12 cellular contexts compared by ENCODE assay signal in genomic region chrX:120150109-120150744, GRCh38. TPM values are rescaled to one million over a fixed set of nuclear protein-coding genes. Genes with fewer than 3 reads are reported as not detected.
A peak's percentile ranks its signal among the peaks of the same experiment; 100 is the strongest.
DNase-seq lines count a peak whose midpoint lies in the region; ATAC-seq, FAIRE-seq and TF ChIP-seq lines count a peak whose summit lies in the region.
"Not testable (repeated sequence)": the region's sequence is repeated elsewhere in the genome, so short reads cannot be mapped to it uniquely, and the experiment has no call there.
"Had no signal": no experiment of that assay in that cellular context is flagged by ENCODE, and none has a peak within 500 bp of the region (broad histone marks: within the 10 kb centered on the region; RNA-seq: fewer than 3 reads in every experiment).

No MANE protein-coding gene starts in this region.

- not testable (repeated sequence) for H3K27me3 Mint-ChIP-seq in GM23338 (ENCODE audit: insufficient read depth, low read depth, poor library complexity); activated CD8-positive, alpha-beta T cell treated with anti-CD3 and anti-CD28 coated beads, Interleukin-2, amount 10 ng/mL, durations not matched to agents 7 days and 5 days (ENCODE audit: low read depth); memory B cell

- not testable (repeated sequence) for H3K9me2 ChIP-seq in GM23338 (ENCODE audit: insufficient read depth)

- ATAC-seq in DND-41 (ENCODE audit: insufficient read depth, low read depth) (peak; percentile 76), GM23338 (peak; percentile 61), memory B cell (ENCODE audit: low read depth) (peak; percentile 37), upper lobe of left lung (ENCODE audit: low FRiP score in 2 of 2) (peak; percentile 55 to 62)
- ATAC-seq in activated CD8-positive, alpha-beta T cell treated with anti-CD3 and anti-CD28 coated beads, Interleukin-2, amount 10 ng/mL, durations not matched to agents 7 days and 5 days, result peak; percentile 27

- not testable (repeated sequence) for H3K79me2 ChIP-seq in DND-41 (ENCODE audit: insufficient read depth, low read length); GM23338 (replicated peaks; ENCODE audit: insufficient read depth); endothelial cell of umbilical vein (ENCODE audit: control insufficient read depth, insufficient read depth, low read length)

- not testable (repeated sequence) for H3K27ac ChIP-seq in DND-41 (ENCODE audit: low read length); GM23338 (ENCODE audit: low read depth); endothelial cell of umbilical vein (ENCODE audit: insufficient read depth, low read depth, low read length); upper lobe of left lung

- not testable (repeated sequence) for H3K4me1 ChIP-seq in DND-41 (ENCODE audit: insufficient read depth, low read length); GM23338 (ENCODE audit: insufficient read depth); endothelial cell of umbilical vein (ENCODE audit: control insufficient read depth, extremely low read depth, insufficient read depth, low read length); upper lobe of left lung

- H3F3A ChIP-seq in GM23338 (replicated peaks; ENCODE audit: low read depth), result not testable (repeated sequence)

- intact Hi-C loops in endothelial cell of umbilical vein (cut with micrococcal nuclease), result not testable (repeated sequence)

- not testable (repeated sequence) for H3K36me3 ChIP-seq in DND-41 (ENCODE audit: insufficient read depth, low read length); GM23338 (ENCODE audit: insufficient read depth); endothelial cell of umbilical vein (ENCODE audit: control insufficient read depth in 2 of 2, extremely low read depth in 1 of 2, insufficient read depth in 2 of 2, low read length in 2 of 2); upper lobe of left lung

- H3K9me1 ChIP-seq in endothelial cell of umbilical vein (replicated peaks; ENCODE audit: control insufficient read depth, extremely low read depth, insufficient read depth, low read length), result not testable (repeated sequence)

- not testable (repeated sequence) for H3K4me2 ChIP-seq in DND-41 (ENCODE audit: insufficient read depth, low read length); GM23338; endothelial cell of umbilical vein (ENCODE audit: insufficient read depth, low read length)

- H3K27me3 ChIP-seq in DND-41 (ENCODE audit: insufficient read depth, low read length, poor library complexity); GM23338 (ENCODE audit: insufficient read depth); endothelial cell of umbilical vein (ENCODE audit: control insufficient read depth in 2 of 2, insufficient read depth in 2 of 2, low read length in 2 of 2); upper lobe of left lung: not testable (repeated sequence)

- CTCF ChIA-PET in activated CD8-positive, alpha-beta T cell treated with anti-CD3 and anti-CD28 coated beads, Interleukin-2, amount 10 ng/mL, durations not matched to agents 7 days and 5 days (lab: Charles Lee); endothelial cell of umbilical vein (lab: Charles Lee): not testable (repeated sequence)

- not testable (repeated sequence) for TF ChIP-seq EP300 in upper lobe of left lung (IDR thresholded peaks at IDR 0.05)

- H3K36me3 Mint-ChIP-seq in GM23338 (ENCODE audit: low read depth), result peaks cover 33% of the 10 kb centered on the region
- not testable (repeated sequence) for H3K36me3 Mint-ChIP-seq in activated CD8-positive, alpha-beta T cell treated with anti-CD3 and anti-CD28 coated beads, Interleukin-2, amount 10 ng/mL, durations not matched to agents 7 days and 5 days (ENCODE audit: low read depth); memory B cell

- BruUV-seq in endothelial cell of umbilical vein (replicated peaks; lab: Mats Ljungman, UMichigan), result not testable (repeated sequence)

- H3K9ac ChIP-seq in DND-41 (ENCODE audit: low read depth, low read length); endothelial cell of umbilical vein (replicated peaks; ENCODE audit: extremely low read depth, insufficient read depth, low read length): not testable (repeated sequence)

- dilution Hi-C loops in endothelial cell of umbilical vein (cut with MboI; ENCODE audit: extremely low pct_ligation_motif_present, low sequenced_read_pairs), result not testable (repeated sequence)

- H3K4me1 Mint-ChIP-seq in GM23338, memory B cell: not testable (repeated sequence)
- H3K4me1 Mint-ChIP-seq in activated CD8-positive, alpha-beta T cell treated with anti-CD3 and anti-CD28 coated beads, Interleukin-2, amount 10 ng/mL, durations not matched to agents 7 days and 5 days (ENCODE audit: low read depth), result peaks cover 14% of the 10 kb centered on the region

- not testable (repeated sequence) for DNase-seq in DND-41; GM23338 (ENCODE audit: low spot score); RCC 7860 (ENCODE audit: low spot score); activated CD8-positive, alpha-beta T cell treated with anti-CD3 and anti-CD28 coated beads, Interleukin-2, amount 10 ng/mL, durations not matched to agents 7 days and 5 days; endothelial cell of umbilical vein (ENCODE audit: low read depth, low spot score); memory B cell (ENCODE audit: low spot score in 2 of 2); upper lobe of left lung

- POLR2A ChIA-PET in activated CD8-positive, alpha-beta T cell treated with anti-CD3 and anti-CD28 coated beads, Interleukin-2, amount 10 ng/mL, durations not matched to agents 7 days and 5 days (lab: Charles Lee); endothelial cell of umbilical vein (lab: Charles Lee): not testable (repeated sequence)

- not testable (repeated sequence) for H4K20me1 ChIP-seq in DND-41 (ENCODE audit: insufficient read depth, low read length); GM23338 (replicated peaks; ENCODE audit: insufficient read depth); endothelial cell of umbilical vein (replicated peaks; ENCODE audit: control insufficient read depth, extremely low read depth, insufficient read depth, low read length)

- H3K27ac Mint-ChIP-seq in GM23338; activated CD8-positive, alpha-beta T cell treated with anti-CD3 and anti-CD28 coated beads, Interleukin-2, amount 10 ng/mL, durations not matched to agents 7 days and 5 days; memory B cell: not testable (repeated sequence)

- TF ChIP-seq CTCF in DND-41 (IDR thresholded peaks at IDR 0.05; ENCODE audit: borderline replicate concordance, extremely low read depth, low read length, poor library complexity, severe bottlenecking); GM23338 (conservative IDR thresholded peaks at IDR 0.05; ENCODE audit: low read depth in 2 of 2); endothelial cell of umbilical vein (IDR thresholded peaks at IDR 0.05; ENCODE audit: extremely low read depth in 1 of 2, insufficient read depth in 1 of 2, low read depth in 1 of 2, low read length in 2 of 2); upper lobe of left lung (IDR thresholded peaks at IDR 0.05): not testable (repeated sequence)

- no CpG with 5 or more reads among the region's 12 CpGs for WGBS in upper lobe of left lung, 2 donors

- not testable (repeated sequence) for H2AFZ ChIP-seq in DND-41 (ENCODE audit: low read depth, low read length); GM23338; endothelial cell of umbilical vein (ENCODE audit: low read depth, low read length)

- not testable (repeated sequence) for H3K4me3 ChIP-seq in DND-41 (ENCODE audit: low read depth in 1 of 2, low read length in 2 of 2); GM23338; endothelial cell of umbilical vein (replicated peaks in 1 of 3; ENCODE audit: insufficient read depth in 1 of 3, low read depth in 1 of 3, low read length in 3 of 3); upper lobe of left lung

- not testable (repeated sequence) for TF ChIP-seq POLR2A in endothelial cell of umbilical vein (IDR thresholded peaks at IDR 0.05; ENCODE audit: low read depth, low read length); upper lobe of left lung (IDR thresholded peaks at IDR 0.05)

- H3K4me3 Mint-ChIP-seq in GM23338; activated CD8-positive, alpha-beta T cell treated with anti-CD3 and anti-CD28 coated beads, Interleukin-2, amount 10 ng/mL, durations not matched to agents 7 days and 5 days; memory B cell: not testable (repeated sequence)

- peaks cover 38% of the 10 kb centered on the region for H3K9me3 Mint-ChIP-seq in GM23338
- not testable (repeated sequence) for H3K9me3 Mint-ChIP-seq in activated CD8-positive, alpha-beta T cell treated with anti-CD3 and anti-CD28 coated beads, Interleukin-2, amount 10 ng/mL, durations not matched to agents 7 days and 5 days (ENCODE audit: insufficient read depth); memory B cell

- not testable (repeated sequence) for H3K9me3 ChIP-seq in DND-41 (ENCODE audit: insufficient read depth, low read length, severe bottlenecking); endothelial cell of umbilical vein (replicated peaks; ENCODE audit: control insufficient read depth, insufficient read depth, low read length); upper lobe of left lung

- FAIRE-seq in RCC 7860 (lab: Jason Lieb, UNC) (peak; percentile 81), endothelial cell of umbilical vein (lab: Jason Lieb, UNC) (peak; percentile 98), islet of Langerhans (lab: Jason Lieb, UNC) (peak; percentile 100)

RNA-seq across cellular contexts. Expression of gene RHOXF2, which starts 8.2 kb away (rescaled TPM):
- total RNA-seq in GM23338 (2014; rRNA removed; shearing (Covaris generic)), result not detected in 2 replicates
- polyA plus RNA-seq in GM23338 (2016; fragmentation: Nextera tagmentation; extraction: Ambion mirVana) (0.27 and 0.66 TPM in 2 replicates), endothelial cell of umbilical vein (not detected in 2 replicates)
- not detected for total RNA-seq in activated CD8-positive, alpha-beta T cell treated with anti-CD3 and anti-CD28 coated beads, Interleukin-2, amount 10 ng/mL, durations not matched to agents 7 days and 5 days
- total RNA-seq in endothelial cell of umbilical vein (not detected in 2 replicates), upper lobe of left lung (under 1 TPM in 2 of 6 donors, not detected in 4; 0.10 to 0.29 TPM)
- not detected in 2 replicates for polyA plus RNA-seq in endothelial cell of umbilical vein (2011; cell fraction: cytosol; rRNA removed)
- not detected in 2 replicates for polyA plus RNA-seq in endothelial cell of umbilical vein (2011; cell fraction: nucleus; rRNA removed)
- polyA plus RNA-seq in endothelial cell of umbilical vein (2012), result not detected in 2 replicates
- 3.7 and 9.8 TPM in 2 replicates for polyA minus RNA-seq in endothelial cell of umbilical vein
- polyA minus RNA-seq in endothelial cell of umbilical vein (2011; cell fraction: cytosol; rRNA and poly(A)+ RNA removed), result not detected
- not detected in 2 replicates for polyA minus RNA-seq in endothelial cell of umbilical vein (2011; cell fraction: nucleus; rRNA and poly(A)+ RNA removed)
- total RNA-seq: Caco-2, HFFc6, MCF 10A had no signal
- polyA plus RNA-seq: CD14-positive monocyte had no signal

RNA-seq across cellular contexts. Expression of gene RHOXF1, which starts 34.5 kb away (rescaled TPM):
- total RNA-seq in GM23338 (2014; rRNA removed; shearing (Covaris generic)), result 0.31 TPM in 1 of 2 replicates, not detected in the other
- 0.59 TPM in 1 of 2 replicates, not detected in the other for polyA plus RNA-seq in GM23338 (2016; fragmentation: Nextera tagmentation; extraction: Ambion mirVana)
- total RNA-seq in activated CD8-positive, alpha-beta T cell treated with anti-CD3 and anti-CD28 coated beads, Interleukin-2, amount 10 ng/mL, durations not matched to agents 7 days and 5 days, result not detected
- total RNA-seq in endothelial cell of umbilical vein, result not detected in 2 replicates
- not detected in 2 replicates for polyA plus RNA-seq in endothelial cell of umbilical vein
- not detected in 2 replicates for polyA plus RNA-seq in endothelial cell of umbilical vein (2011; cell fraction: cytosol; rRNA removed)
- not detected in 2 replicates for polyA plus RNA-seq in endothelial cell of umbilical vein (2011; cell fraction: nucleus; rRNA removed)
- not detected in 2 replicates for polyA plus RNA-seq in endothelial cell of umbilical vein (2012)
- not detected in 2 replicates for polyA minus RNA-seq in endothelial cell of umbilical vein
- not detected for polyA minus RNA-seq in endothelial cell of umbilical vein (2011; cell fraction: cytosol; rRNA and poly(A)+ RNA removed)
- polyA minus RNA-seq in endothelial cell of umbilical vein (2011; cell fraction: nucleus; rRNA and poly(A)+ RNA removed), result not detected in 2 replicates
- total RNA-seq in upper lobe of left lung, result 1 to 10 TPM in 2 of 6 donors, under 1 TPM in 2, not detected in 2; 0.47 to 3.1 (median 1.5) TPM
- total RNA-seq: Caco-2, HFFc6, MCF 10A had no signal
- polyA plus RNA-seq: CD14-positive monocyte had no signal
